ENCODE assay signal across 23 cellular contexts in the genomic region with DNA sequence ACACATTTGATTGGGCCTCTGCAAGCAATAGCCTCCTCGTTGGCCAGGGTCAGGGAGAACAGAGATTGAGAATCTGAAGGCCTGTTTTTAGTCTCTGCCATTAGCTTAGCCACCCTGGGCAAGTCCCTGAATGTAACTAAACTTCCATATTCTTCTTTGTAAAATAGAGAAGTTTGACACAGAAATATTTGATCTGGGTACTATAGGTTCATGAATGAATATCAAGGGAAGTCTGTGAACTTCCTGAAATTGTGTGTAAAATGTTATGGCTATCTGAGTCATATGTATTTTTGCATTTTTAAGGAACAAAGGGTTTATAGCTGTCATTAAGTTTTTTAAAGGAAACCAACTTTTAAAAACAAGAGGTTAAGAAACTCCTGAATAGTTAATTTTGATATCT. TPM values are rescaled to one million over a fixed set of nuclear protein-coding genes. Genes with fewer than 3 reads are reported as not detected.
DNase-seq lines count a peak whose midpoint lies in the region; ATAC-seq, FAIRE-seq and TF ChIP-seq lines count a peak whose summit lies in the region.
"Had no signal": no experiment of that assay in that cellular context is flagged by ENCODE, and none has a peak within 500 bp of the region (broad histone marks: within the 10 kb centered on the region; RNA-seq: fewer than 3 reads in every experiment).

No MANE protein-coding gene starts in this region.

- no peak overlapping the region for H2BK12ac ChIP-seq in trophoblast cell (ENCODE audit: low read length)

- no peaks in the 10 kb centered on the region for H3K79me2 ChIP-seq in trophoblast cell (ENCODE audit: control insufficient read depth, insufficient read depth, low read length, poor library complexity)
- no peaks in the 10 kb centered on the region for H3K79me2 ChIP-seq in smooth muscle cell (ENCODE audit: low read depth)

- H3K27me3 ChIP-seq in trophoblast cell (ENCODE audit: insufficient read depth, low read length) (no peaks in the 10 kb centered on the region), smooth muscle cell (ENCODE audit: low read depth) (no peaks in the 10 kb centered on the region)

- H2BK120ac ChIP-seq in trophoblast cell (ENCODE audit: insufficient read depth, low read length, poor library complexity) = no peak overlapping the region

- H4K20me1 ChIP-seq in smooth muscle cell (ENCODE audit: low read depth) = no peaks in the 10 kb centered on the region

- WGBS in trophoblast cell (ENCODE audit: extremely low coverage, insufficient coverage, insufficient read length) = no CpG with 5 or more reads among the region's 1 CpG
- 78% methylated on average over 1 of the region's 1 CpG for WGBS in smooth muscle cell (ENCODE audit: low lambda C conversion rate)

- no peak for TF ChIP-seq CTCF in smooth muscle cell (IDR thresholded peaks at IDR 0.05; ENCODE audit: borderline replicate concordance, insufficient read depth, poor library complexity, severe bottlenecking)

- peaks cover 2% of the 10 kb centered on the region for H3K79me1 ChIP-seq in trophoblast cell (ENCODE audit: low read length)

- H3K18ac ChIP-seq in trophoblast cell (ENCODE audit: low read length) = no peak overlapping the region

- H4K12ac ChIP-seq in trophoblast cell (ENCODE audit: low read depth, low read length) = no peak overlapping the region

- FAIRE-seq in colon (lab: Jason Lieb, UNC) = peak; percentile 24
- FAIRE-seq: GM19239, HepG2, K562 had no signal

- H3K9me3 ChIP-seq in trophoblast cell (ENCODE audit: insufficient read depth, low read depth, low read length) (no peaks in the 10 kb centered on the region), smooth muscle cell (replicated peaks; ENCODE audit: low read depth) (no peaks in the 10 kb centered on the region)

- peak; percentile 58 for DNase-seq in CD1c-positive myeloid dendritic cell (ENCODE audit: extremely low spot score)
- peak; percentile 77 for DNase-seq in MV-4-11 (lab: John Stamatoyannopoulos, UW)
- no peak for DNase-seq in trophoblast cell
- DNase-seq in smooth muscle cell (lab: John Stamatoyannopoulos, UW; ENCODE audit: unreplicated experiment) = no peak
- DNase-seq in GM19240 (ENCODE audit: insufficient read length, low spot score) = no peak
- DNase-seq: GF-D8, H9, MM.1S, NCI-H1105, NCI-H146, NCI-H2029, NCI-H226, NCI-H510A treated with DMSO at 0.1 percent for 48 hours, NCI-H748 treated with DMSO at 0.1 percent for 48 hours, Right ventricle myocardium superior had no signal

- H3K23ac ChIP-seq in trophoblast cell (ENCODE audit: low read length) = peak overlapping the region; percentile 45

- H2AFZ ChIP-seq in trophoblast cell (ENCODE audit: insufficient read depth, low read length, poor library complexity) (no peak overlapping the region), smooth muscle cell (ENCODE audit: low read depth) (no peak overlapping the region)

- H3K27ac ChIP-seq in trophoblast cell (ENCODE audit: low read depth, low read length) (no peak overlapping the region), smooth muscle cell (ENCODE audit: low read depth) (no peak overlapping the region)
- H3K27ac ChIP-seq: C4-2B, HL-60 had no signal

- no peak overlapping the region for H2BK5ac ChIP-seq in trophoblast cell (ENCODE audit: low read depth, low read length, poor library complexity)

- H4K8ac ChIP-seq in trophoblast cell (ENCODE audit: low read depth, low read length) = no peak overlapping the region

- H3K9ac ChIP-seq in trophoblast cell (ENCODE audit: low read length) = no peak overlapping the region
- no peak overlapping the region for H3K9ac ChIP-seq in smooth muscle cell (ENCODE audit: low read depth)

- no peak for ATAC-seq in GM21528 (IDR thresholded peaks at IDR 0.05; ENCODE audit: low FRiP score, unreplicated experiment)
- no peak for ATAC-seq in GM19463 (IDR thresholded peaks at IDR 0.05; ENCODE audit: unreplicated experiment)
- ATAC-seq: HepG2, K562 had no signal

- H3K4me1 ChIP-seq in trophoblast cell (ENCODE audit: control insufficient read depth in 1 of 2, insufficient read depth in 2 of 2, low read length in 2 of 2) = no peaks in the 10 kb centered on the region
- H3K4me1 ChIP-seq in smooth muscle cell (ENCODE audit: low read depth) = peaks cover 34% of the 10 kb centered on the region

- H3K14ac ChIP-seq in trophoblast cell (ENCODE audit: low read length) = no peak overlapping the region

- H3K36me3 ChIP-seq in trophoblast cell (ENCODE audit: control insufficient read depth in 1 of 2, insufficient read depth in 2 of 2, low read length in 2 of 2) (peaks cover 1 to 5% of the 10 kb centered on the region in 2 experiments), smooth muscle cell (ENCODE audit: low read depth) (no peaks in the 10 kb centered on the region)

- no peak overlapping the region for H3K4me2 ChIP-seq in trophoblast cell (ENCODE audit: low read length)
- no peak overlapping the region for H3K4me2 ChIP-seq in smooth muscle cell

- no peak overlapping the region for H3K4ac ChIP-seq in trophoblast cell (ENCODE audit: low read depth, low read length)

- H4K91ac ChIP-seq in trophoblast cell (ENCODE audit: low read depth, low read length) = no peak overlapping the region

- no peak overlapping the region for H2AK5ac ChIP-seq in trophoblast cell (ENCODE audit: low read length)

- H3K4me3 ChIP-seq in trophoblast cell (ENCODE audit: low read depth, low read length) (no peak overlapping the region), smooth muscle cell (no peak overlapping the region)
- H3K4me3 ChIP-seq: K562 had no signal

- peaks cover 31% of the 10 kb centered on the region for H3F3A ChIP-seq in smooth muscle cell (ENCODE audit: low read depth)

RNA-seq across cellular contexts. Expression of gene RND3, which starts 23.2 kb away (rescaled TPM):
- 71.5 and 74.8 TPM in 2 replicates for polyA plus RNA-seq in trophoblast cell (2013)
- 256 and 320 TPM in 2 replicates for total RNA-seq in smooth muscle cell
- 125 and 163 TPM in 2 replicates for polyA plus RNA-seq in smooth muscle cell

Comparison
In these comparisons a context has a peak if more than half of its experiments do, and no peak if none do; other contexts are left out.
1. DNase-seq: peak in CD1c-positive myeloid dendritic cell (single experiment) and MV-4-11 (single experiment); none in trophoblast cell (0 of 2), smooth muscle cell (single experiment) and GM19240 (single experiment).